Comparison of ENCODE assay signal across 31 cellular contexts in genomic region chr4:188812644-188813043, GRCh38.
"Had no signal": no experiment of that assay in that cellular context is flagged by ENCODE, and none has a peak within 500 bp of the region (broad histone marks: within the 10 kb centered on the region; RNA-seq: fewer than 3 reads in every experiment).

No MANE protein-coding gene starts in this region.

- DNase-seq: activated B cell treated with CpG ODN at 0.5 μM for 24 hours; activated CD4-positive, alpha-beta memory T cell treated with anti-CD3 and anti-CD28 coated beads for 36 hours; activated CD4-positive, alpha-beta T cell treated with anti-CD3 and anti-CD28 coated beads for 4 hours; activated CD4-positive, alpha-beta T cell treated with anti-CD3 and anti-CD28 coated beads, Interleukin-2, amount 10 ng/mL, durations not matched to agents 24 days and 14 days; activated CD4-positive, alpha-beta T cell treated with anti-CD3 and anti-CD28 coated beads, Interleukin-2, amount 50 U/mL, for 1 hour; activated CD4-positive, alpha-beta T cell treated with anti-CD3 and anti-CD28 coated beads, Interleukin-2, amount 50 U/mL, for 4 hours; activated CD4-positive, CD25-positive, alpha-beta regulatory T cell treated with anti-CD3 and anti-CD28 coated beads, Interleukin-2, amount 50 U/mL, for 72 hours; activated CD8-positive, alpha-beta memory T cell treated with anti-CD3 and anti-CD28 coated beads, Interleukin-2, amount 50 U/mL, for 4 hours; activated CD8-positive, alpha-beta T cell treated with anti-CD3 and anti-CD28 coated beads for 36 hours; activated effector memory CD4-positive, alpha-beta T cell treated with anti-CD3 and anti-CD28 coated beads, Interleukin-2, amount 50 U/mL, for 16 hours; activated gamma-delta T cell treated with Interleukin-2 at 50 U/mL for 16 hours; activated naive CD4-positive, alpha-beta T cell; activated naive CD4-positive, alpha-beta T cell treated with anti-CD3 and anti-CD28 coated beads for 36 hours; activated naive CD4-positive, alpha-beta T cell treated with anti-CD3 and anti-CD28 coated beads, Interleukin-2, amount 50 U/mL, for 16 hours; activated naive CD8-positive, alpha-beta T cell treated with anti-CD3 and anti-CD28 coated beads for 36 hours; activated T-cell treated with anti-CD3 and anti-CD28 coated beads, Interleukin-2, amount 50 U/mL, for 24 hours; activated T-cell treated with anti-CD3 and anti-CD28 coated beads, Interleukin-2, amount 50 U/mL, for 48 hours; adrenal gland; amniotic stem cell; aorta; body of pancreas; brain microvascular endothelial cell; central memory CD4-positive, alpha-beta T cell; T-helper 1 cell; T-helper 2 cell; T-helper 9 cell had no signal

- ATAC-seq: activated CD8-positive, alpha-beta T cell treated with anti-CD3 and anti-CD28 coated beads for 36 hours; activated naive CD4-positive, alpha-beta T cell treated with anti-CD3 and anti-CD28 coated beads, Interleukin-2, amount 50 U/mL, for 72 hours; activated T-helper 17 cell treated with anti-CD3 and anti-CD28 coated beads, Interleukin-2, amount 50 U/mL, for 72 hours; body of pancreas had no signal

- H3K27me3 Mint-ChIP-seq: activated B cell treated with CpG ODN at 0.5 μM for 24 hours; activated CD4-positive, alpha-beta memory T cell treated with anti-CD3 and anti-CD28 coated beads for 36 hours; activated CD4-positive, alpha-beta T cell treated with anti-CD3 and anti-CD28 coated beads, Interleukin-2, amount 10 ng/mL, durations not matched to agents 24 days and 14 days; activated CD8-positive, alpha-beta T cell treated with anti-CD3 and anti-CD28 coated beads for 36 hours; activated naive CD8-positive, alpha-beta T cell treated with anti-CD3 and anti-CD28 coated beads for 36 hours; activated T-cell treated with anti-CD3 and anti-CD28 coated beads, Interleukin-2, amount 50 U/mL, for 24 hours; activated T-helper 17 cell treated with anti-CD3 and anti-CD28 coated beads, Interleukin-2, amount 50 U/mL, for 72 hours had no signal

- H3K36me3 Mint-ChIP-seq: activated CD4-positive, alpha-beta memory T cell treated with anti-CD3 and anti-CD28 coated beads for 36 hours; activated naive CD4-positive, alpha-beta T cell treated with anti-CD3 and anti-CD28 coated beads, Interleukin-2, amount 50 U/mL, for 72 hours; activated naive CD8-positive, alpha-beta T cell treated with anti-CD3 and anti-CD28 coated beads for 36 hours had no signal

- H3K4me1 Mint-ChIP-seq: activated B cell treated with CpG ODN at 0.5 μM for 24 hours; activated CD4-positive, alpha-beta T cell treated with anti-CD3 and anti-CD28 coated beads, Interleukin-2, amount 10 ng/mL, durations not matched to agents 24 days and 14 days; activated naive CD8-positive, alpha-beta T cell treated with anti-CD3 and anti-CD28 coated beads for 36 hours; activated T-helper 17 cell treated with anti-CD3 and anti-CD28 coated beads, Interleukin-2, amount 50 U/mL, for 72 hours had no signal

- H3K4me3 Mint-ChIP-seq: activated B cell treated with CpG ODN at 0.5 μM for 24 hours; activated CD4-positive, alpha-beta memory T cell treated with anti-CD3 and anti-CD28 coated beads for 36 hours; activated CD4-positive, alpha-beta T cell treated with anti-CD3 and anti-CD28 coated beads, Interleukin-2, amount 10 ng/mL, durations not matched to agents 24 days and 14 days; activated CD8-positive, alpha-beta T cell treated with anti-CD3 and anti-CD28 coated beads for 36 hours; activated naive CD4-positive, alpha-beta T cell treated with anti-CD3 and anti-CD28 coated beads for 36 hours; activated naive CD8-positive, alpha-beta T cell treated with anti-CD3 and anti-CD28 coated beads for 36 hours; activated T-cell treated with anti-CD3 and anti-CD28 coated beads, Interleukin-2, amount 50 U/mL, for 24 hours; activated T-helper 1 cell treated with anti-CD3 and anti-CD28 coated beads, Interleukin-12 subunit alpha, Interleukin-12 subunit beta, Interleukin-2, Interleukin-4 antibody, amounts not matched to agents 30 ng/mL and 10 ng/mL and 1 ng/mL, durations not matched to agents 14 hours and 24 hours and 36 hours; activated T-helper 17 cell treated with anti-CD3 and anti-CD28 coated beads, Interleukin-2, amount 50 U/mL, for 72 hours; T-helper 1 cell treated with Interleukin-12 subunit alpha and Interleukin-12 subunit beta and Interleukin-4 antibody, amounts not matched to agents 30 μg/mL and 1 μg/mL, for 36 hours; T-helper 2 cell treated with Interferon-gamma antibody and Interleukin-4, amounts not matched to agents 5 μg/mL and 100 μg/mL, for 36 hours had no signal

- H3K27ac Mint-ChIP-seq: activated B cell treated with CpG ODN at 0.5 μM for 24 hours; activated CD4-positive, alpha-beta memory T cell treated with anti-CD3 and anti-CD28 coated beads for 36 hours; activated CD4-positive, alpha-beta T cell treated with anti-CD3 and anti-CD28 coated beads, Interleukin-2, amount 10 ng/mL, durations not matched to agents 24 days and 14 days; activated CD8-positive, alpha-beta T cell treated with anti-CD3 and anti-CD28 coated beads for 36 hours; activated naive CD4-positive, alpha-beta T cell treated with anti-CD3 and anti-CD28 coated beads for 36 hours; activated naive CD4-positive, alpha-beta T cell treated with anti-CD3 and anti-CD28 coated beads, Interleukin-2, amount 50 U/mL, for 72 hours; activated naive CD8-positive, alpha-beta T cell treated with anti-CD3 and anti-CD28 coated beads for 36 hours; activated T-cell treated with anti-CD3 and anti-CD28 coated beads, Interleukin-2, amount 50 U/mL, for 24 hours; activated T-helper 1 cell treated with anti-CD3 and anti-CD28 coated beads, Interleukin-12 subunit alpha, Interleukin-12 subunit beta, Interleukin-2, Interleukin-4 antibody, amounts not matched to agents 30 ng/mL and 10 ng/mL and 1 ng/mL, durations not matched to agents 14 hours and 24 hours and 36 hours; activated T-helper 17 cell treated with anti-CD3 and anti-CD28 coated beads, Interleukin-2, amount 50 U/mL, for 72 hours; T-helper 1 cell treated with Interleukin-12 subunit alpha and Interleukin-12 subunit beta and Interleukin-4 antibody, amounts not matched to agents 30 μg/mL and 1 μg/mL, for 36 hours; T-helper 2 cell treated with Interferon-gamma antibody and Interleukin-4, amounts not matched to agents 5 μg/mL and 100 μg/mL, for 36 hours had no signal
